In genomic region chr7:34133356-34133982, GRCh38 we compare ENCODE assay signal across 13 cellular contexts.
DNase-seq lines count a peak whose midpoint lies in the region; ATAC-seq and TF ChIP-seq lines count a peak whose summit lies in the region.
"Had no signal": no experiment of that assay in that cellular context is flagged by ENCODE, and none has a peak within 500 bp of the region (broad histone marks: within the 10 kb centered on the region; RNA-seq: fewer than 3 reads in every experiment).

No MANE protein-coding gene starts in this region.

- H3K27ac ChIP-seq in left lung = no peak overlapping the region
- no peak overlapping the region for H3K27ac ChIP-seq in GM23338 (ENCODE audit: low read depth)
- H3K27ac ChIP-seq: HL-60, parathyroid adenoma, thyroid gland had no signal

- H3K79me2 ChIP-seq in GM23338 (replicated peaks; ENCODE audit: insufficient read depth) = no peaks in the 10 kb centered on the region
- H3K79me2 ChIP-seq: parathyroid adenoma had no signal

- DNase-seq in AG20443 (ENCODE audit: low spot score) = peak; percentile 88
- peak; percentile 87 for DNase-seq in HT1080 (ENCODE audit: low read depth)
- peak; percentile 73 for DNase-seq in astrocyte of the cerebellum (ENCODE audit: low read depth)
- no peak for DNase-seq in left lung
- no peak for DNase-seq in GM13976 (ENCODE audit: low spot score)
- DNase-seq in GM23338 (ENCODE audit: low spot score) = no peak
- DNase-seq: activated effector memory CD4-positive, alpha-beta T cell treated with anti-CD3 and anti-CD28 coated beads, Interleukin-2, amount 50 U/mL, for 16 hours; NCI-H1436 treated with DMSO at 0.1 percent for 48 hours had no signal

- no peak overlapping the region for H3K4me2 ChIP-seq in GM23338

- no peak overlapping the region for H3K4me3 ChIP-seq in astrocyte of the cerebellum (ENCODE audit: low read depth, low read length)
- H3K4me3 ChIP-seq in left lung = no peak overlapping the region
- no peak overlapping the region for H3K4me3 ChIP-seq in GM23338
- H3K4me3 ChIP-seq: thyroid gland had no signal

- in situ Hi-C loops in astrocyte of the cerebellum (cut with HindIII; ENCODE audit: low sequenced_read_pairs) = no loop called here
- in situ Hi-C loops in GM13976 (cut with MboI; ENCODE audit: low sequenced_read_pairs, unreplicated experiment) = no loop called here

- no peaks in the 10 kb centered on the region for H3F3A ChIP-seq in GM23338 (replicated peaks; ENCODE audit: low read depth)

- no peaks in the 10 kb centered on the region for H3K9me3 ChIP-seq in left lung
- H3K9me3 ChIP-seq: thyroid gland had no signal

- H3K27me3 ChIP-seq in left lung = no peaks in the 10 kb centered on the region
- H3K27me3 ChIP-seq in GM23338 (ENCODE audit: insufficient read depth) = no peaks in the 10 kb centered on the region
- H3K27me3 ChIP-seq: thyroid gland had no signal

- H3K36me3 ChIP-seq in left lung = no peaks in the 10 kb centered on the region
- no peaks in the 10 kb centered on the region for H3K36me3 ChIP-seq in GM23338 (ENCODE audit: insufficient read depth)
- H3K36me3 ChIP-seq: thyroid gland had no signal

- H3K4me1 Mint-ChIP-seq in GM23338 = peaks cover 8% of the 10 kb centered on the region; the same call in 2 of the 3 replicates

- TF ChIP-seq CTCF in astrocyte of the cerebellum (IDR thresholded peaks at IDR 0.05; ENCODE audit: low read depth, low read length, missing control alignments) (no peak), left lung (IDR thresholded peaks at IDR 0.05) (no peak), GM13976 (IDR thresholded peaks at IDR 0.05; ENCODE audit: borderline replicate concordance, control extremely low read depth, extremely low read depth, insufficient read depth, missing control alignments) (no peak), GM23338 (conservative IDR thresholded peaks at IDR 0.05; ENCODE audit: low read depth in 2 of 2) (no peak)

- peaks cover 3% of the 10 kb centered on the region for H3K27me3 Mint-ChIP-seq in GM23338 (ENCODE audit: insufficient read depth, low read depth, poor library complexity)

- no peak overlapping the region for H3K4me3 Mint-ChIP-seq in GM23338

- peak; percentile 65 for ATAC-seq in left lung
- no peak for ATAC-seq in HG02678 (IDR thresholded peaks at IDR 0.05; ENCODE audit: unreplicated experiment)
- no peak for ATAC-seq in GM19035 (IDR thresholded peaks at IDR 0.05; ENCODE audit: unreplicated experiment)
- ATAC-seq in GM23338 = no peak

- no peaks in the 10 kb centered on the region for H3K9me2 ChIP-seq in GM23338 (ENCODE audit: insufficient read depth)

- H3K36me3 Mint-ChIP-seq in GM23338 (ENCODE audit: low read depth) = no peaks in the 10 kb centered on the region

- no peaks in the 10 kb centered on the region for H4K20me1 ChIP-seq in GM23338 (replicated peaks; ENCODE audit: insufficient read depth)

- intact Hi-C loops in left lung (cut with DNase I) = no loop called here

- H3K9me3 Mint-ChIP-seq in GM23338 = no peaks in the 10 kb centered on the region

- H3K27ac Mint-ChIP-seq in GM23338 = no peak overlapping the region

- H2AFZ ChIP-seq in GM23338 = no peak overlapping the region

- H3K4me1 ChIP-seq in left lung (peaks cover 0 to 3% of the 10 kb centered on the region in 2 donors), GM23338 (ENCODE audit: insufficient read depth) (0 out of 2 replicates have a peak, but pooled peaks cover 3% of the 10 kb centered on the region)
- H3K4me1 ChIP-seq: thyroid gland had no signal

TF ChIP-seq in GM23338, 12 proteins besides CTCF, POLR2A, EP300 and RAD21 (continues in another document):
- no peak for TF ChIP-seq JUNB (IDR thresholded peaks at IDR 0.05; ENCODE audit: unreplicated experiment)
- TF ChIP-seq REST (IDR thresholded peaks at IDR 0.05; ENCODE audit: unreplicated experiment) = no peak
- TF ChIP-seq ZNF331 (CRISPR knock-in tag; IDR thresholded peaks at IDR 0.05; ENCODE audit: low read depth) = no peak
- no peak for TF ChIP-seq ZNF462 (CRISPR knock-in tag; IDR thresholded peaks at IDR 0.05)
- TF ChIP-seq NANOG (IDR thresholded peaks at IDR 0.05; ENCODE audit: borderline replicate concordance) = no peak
- no peak for TF ChIP-seq EZH2 (IDR thresholded peaks at IDR 0.05; ENCODE audit: low read depth, unreplicated experiment)

Comparison
In these comparisons a context has a peak if more than half of its experiments do, and no peak if none do; other contexts are left out.
1. DNase-seq: peak in AG20443 (single experiment), HT1080 (single experiment) and astrocyte of the cerebellum (single experiment); none in left lung (0 of 2), GM13976 (single experiment) and GM23338 (single experiment).